19 cellular contexts compared by ENCODE assay signal in genomic region chr10:91549296-91549695, GRCh38.
"Had no signal": no experiment of that assay in that cellular context is flagged by ENCODE, and none has a peak within 500 bp of the region (broad histone marks: within the 10 kb centered on the region; RNA-seq: fewer than 3 reads in every experiment).

No MANE protein-coding gene starts in this region.

- H3K4me3 ChIP-seq: body of pancreas, gastrocnemius medialis, thyroid gland had no signal

- H3K27me3 ChIP-seq: body of pancreas, gastrocnemius medialis, thyroid gland had no signal

- H3K36me3 ChIP-seq: gastrocnemius medialis, thyroid gland had no signal

- H3K4me1 ChIP-seq: thyroid gland had no signal

- H3K27ac ChIP-seq: body of pancreas, epithelial cell of prostate, gastrocnemius medialis, thyroid gland had no signal

- ATAC-seq: activated CD4-positive, alpha-beta T cell treated with anti-CD3 and anti-CD28 coated beads for 36 hours; activated CD8-positive, alpha-beta memory T cell treated with anti-CD3 and anti-CD28 coated beads, Interleukin-2, amount 10 ng/mL, durations not matched to agents 7 days and 5 days; body of pancreas; gastrocnemius medialis; left ventricle myocardium superior; T-helper 17 cell; WTC11 had no signal

- H3K9me3 ChIP-seq: body of pancreas, gastrocnemius medialis, thyroid gland had no signal

- DNase-seq: activated CD4-positive, alpha-beta memory T cell treated with anti-CD3 and anti-CD28 coated beads for 36 hours; activated CD4-positive, alpha-beta T cell treated with anti-CD3 and anti-CD28 coated beads for 36 hours; activated CD8-positive, alpha-beta memory T cell treated with anti-CD3 and anti-CD28 coated beads, Interleukin-2, amount 10 ng/mL, durations not matched to agents 7 days and 5 days; activated naive CD4-positive, alpha-beta T cell treated with Interleukin-2 at 50 U/mL for 16 hours; activated naive CD8-positive, alpha-beta T cell treated with anti-CD3 and anti-CD28 coated beads, Interleukin-2, amount 10 ng/mL, durations not matched to agents 7 days and 5 days; body of pancreas; caudate nucleus; gastrocnemius medialis; head of caudate nucleus; kidney glomerular epithelial cell; left ventricle myocardium superior; stimulated activated CD4-positive, alpha-beta T cell treated with anti-CD3 and anti-CD28 coated beads, Interleukin-12 subunit alpha, Interleukin-12 subunit beta, amount 100 ng/mL, for 4 hours; stimulated activated CD4-positive, alpha-beta T cell treated with anti-CD3 and anti-CD28 coated beads, Interleukin-1b, Interleukin-23, amount 100 ng/mL, for 48 hours; stimulated activated CD8-positive, alpha-beta memory T cell treated with anti-CD3 and anti-CD28 coated beads, Interleukin-4, amount 100 ng/mL, for 48 hours; stimulated activated naive CD4-positive, alpha-beta T cell; T-helper 17 cell; thyroid gland had no signal
